ENCODE assay signal across 17 cellular contexts in the genomic region with DNA sequence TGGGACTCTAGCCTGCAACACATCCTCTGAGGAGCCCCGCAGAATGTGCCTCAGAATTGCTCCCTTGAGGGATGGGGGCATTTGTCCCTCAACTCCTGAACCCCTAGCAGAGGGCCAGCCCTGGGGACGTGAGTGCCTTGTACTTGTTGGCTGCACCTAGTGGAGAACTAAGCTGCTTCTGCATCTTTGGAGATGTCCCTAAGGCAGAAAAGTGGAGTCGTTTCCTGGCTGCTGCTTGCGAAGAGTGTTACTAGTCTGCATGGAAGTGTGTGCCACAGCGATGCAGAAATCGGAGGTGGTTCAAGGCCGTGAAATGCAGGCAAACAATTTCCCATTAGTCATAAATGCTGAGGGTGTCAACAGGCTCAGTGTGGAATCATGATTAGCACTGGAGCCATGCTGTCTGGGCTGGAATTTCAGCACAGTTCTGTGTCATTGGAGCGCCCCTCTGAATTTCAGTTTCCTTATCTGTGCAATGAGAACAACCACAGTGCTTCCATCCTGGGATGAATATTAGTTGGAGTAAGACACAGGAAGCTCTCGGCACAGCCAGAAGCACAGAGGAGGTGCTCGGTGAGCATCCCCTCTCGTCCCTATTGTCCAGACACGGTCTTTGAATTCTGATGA. TPM values are rescaled to one million over a fixed set of nuclear protein-coding genes. Genes with fewer than 3 reads are reported as not detected.
DNase-seq lines count a peak whose midpoint lies in the region; ATAC-seq, FAIRE-seq and TF ChIP-seq lines count a peak whose summit lies in the region.
"Had no signal": no experiment of that assay in that cellular context is flagged by ENCODE, and none has a peak within 500 bp of the region (broad histone marks: within the 10 kb centered on the region; RNA-seq: fewer than 3 reads in every experiment).

No MANE protein-coding gene starts in this region.

- H3K9me3 ChIP-seq in left ventricle myocardium inferior (replicated peaks) = no peaks in the 10 kb centered on the region
- H3K9me3 ChIP-seq: body of pancreas, lower lobe of right lung, Peyer's patch had no signal

- DNase-seq in left ventricle myocardium superior (no peak), left ventricle myocardium inferior (no peak), astrocyte of the hippocampus (ENCODE audit: low read depth, low spot score) (peak; percentile 82), immature natural killer cell (no peak), urothelium cell line (ENCODE audit: low spot score) (peak; percentile 56), DMS153 (lab: John Stamatoyannopoulos, UW) (no peak), NAMALWA (ENCODE audit: low spot score) (no peak)
- DNase-seq in activated CD4-positive, alpha-beta T cell treated with anti-CD3 and anti-CD28 coated beads, Interleukin-2, amount 50 U/mL, for 1 hour = no peak
- DNase-seq: AML-193; body of pancreas; DMS79 treated with DMSO at 0.1 percent for 48 hours; lower lobe of right lung; NCI-H1417 treated with DMSO at 0.1 percent for 48 hours; Peyer's patch; stimulated activated CD4-positive, alpha-beta T cell treated with anti-CD3 and anti-CD28 coated beads, Interleukin-2, amount 100 ng/mL, for 24 hours; T-helper 9 cell had no signal

- peak; percentile 31 for ATAC-seq in left ventricle myocardium superior
- ATAC-seq: body of pancreas, lower lobe of right lung had no signal

- no peak overlapping the region for H3K4me3 Mint-ChIP-seq in immature natural killer cell

- FAIRE-seq in urothelium cell line (lab: Jason Lieb, UNC) = peak; percentile 93

- peaks cover 25% of the 10 kb centered on the region for H3K4me1 ChIP-seq in left ventricle myocardium inferior
- H3K4me1 ChIP-seq: body of pancreas, lower lobe of right lung, parathyroid adenoma, Peyer's patch had no signal

- intact Hi-C loops in left ventricle myocardium superior (cut with micrococcal nuclease) = no loop called here
- intact Hi-C loops in left ventricle myocardium inferior (cut with micrococcal nuclease) = no loop called here

- no peak for TF ChIP-seq CTCF in left ventricle myocardium inferior (IDR thresholded peaks at IDR 0.05; ENCODE audit: borderline replicate concordance)

- H3K27ac Mint-ChIP-seq in immature natural killer cell = peak overlapping the region in 5 of 6 donors; percentile 3 to 85 (median 70)

- peaks cover 7 to 25% (median 9%) of the 10 kb centered on the region in 3 donors for H3K36me3 Mint-ChIP-seq in immature natural killer cell

- peaks cover 16% of the 10 kb centered on the region for H3K36me3 ChIP-seq in left ventricle myocardium inferior

- H3K9me3 Mint-ChIP-seq in immature natural killer cell = no peaks in the 10 kb centered on the region

- no peak overlapping the region for H3K27ac ChIP-seq in left ventricle myocardium inferior (replicated peaks)
- H3K27ac ChIP-seq: body of pancreas, lower lobe of right lung, parathyroid adenoma, Peyer's patch had no signal

- peaks cover 47 to 63% of the 10 kb centered on the region in 2 donors for H3K4me1 Mint-ChIP-seq in immature natural killer cell

- no peaks in the 10 kb centered on the region for H3K27me3 ChIP-seq in left ventricle myocardium inferior (ENCODE audit: low read depth)
- H3K27me3 ChIP-seq: body of pancreas, Peyer's patch had no signal

- H3K4me3 ChIP-seq in left ventricle myocardium inferior = no peak overlapping the region
- H3K4me3 ChIP-seq: body of pancreas, lower lobe of right lung, Peyer's patch had no signal

- peaks cover 0 to 1% (median 0%) of the 10 kb centered on the region in 3 donors for H3K27me3 Mint-ChIP-seq in immature natural killer cell (ENCODE audit: low read depth in 3 of 3)

RNA-seq across cellular contexts. Expression of a gene that starts 56.5 kb away (rescaled TPM):
- total RNA-seq in left ventricle myocardium superior (1.9 TPM), left ventricle myocardium inferior (0.66 TPM)
- polyA plus RNA-seq in immature natural killer cell = 1 to 10 TPM in 1 of 3 donors, not detected in 2; 2.2 TPM

Comparison
In these comparisons a context has a peak if more than half of its experiments do, and no peak if none do; other contexts are left out.
1. DNase-seq: peak in astrocyte of the hippocampus (single experiment) and urothelium cell line (single experiment); none in left ventricle myocardium superior (single experiment), left ventricle myocardium inferior (single experiment), immature natural killer cell (0 of 3), DMS153 (single experiment), NAMALWA (single experiment) and activated CD4-positive, alpha-beta T cell treated with anti-CD3 and anti-CD28 coated beads, Interleukin-2, amount 50 U/mL, for 1 hour (single experiment).